1 cellular context compared by ENCODE assay signal in genomic region chr1:9428601-9429368, GRCh38.
TF ChIP-seq lines count a peak whose summit lies in the region.

No MANE protein-coding gene starts in this region.

TF ChIP-seq in HEK293, 187 proteins besides CTCF, POLR2A, EP300 and RAD21 (continued from another document and continues in another):
- peak; percentile 45 for TF ChIP-seq ZNF518A (tag by site-specific recombination; conservative IDR thresholded peaks at IDR 0.05; ENCODE audit: low read depth)
- TF ChIP-seq WT1 (tag by site-specific recombination; IDR thresholded peaks at IDR 0.05) = no peak
- no peak for TF ChIP-seq ZFP3 (tag by site-specific recombination; IDR thresholded peaks at IDR 0.05; ENCODE audit: low read depth)
- no peak for TF ChIP-seq ZNF449 (tag by site-specific recombination; IDR thresholded peaks at IDR 0.05)
- peak; percentile 19; the same call in 1 of the 2 replicates for TF ChIP-seq ZNF561 (tag by site-specific recombination; IDR thresholded peaks at IDR 0.05; ENCODE audit: borderline replicate concordance)
- TF ChIP-seq ZXDB (tag by site-specific recombination; IDR thresholded peaks at IDR 0.05) = peak; percentile 81
- TF ChIP-seq ZBTB49 (tag by site-specific recombination; IDR thresholded peaks at IDR 0.05; ENCODE audit: low read depth) = no peak
- no peak for TF ChIP-seq GFI1B (tag by site-specific recombination; IDR thresholded peaks at IDR 0.05)
- TF ChIP-seq ZNF473 (tag by site-specific recombination; IDR thresholded peaks at IDR 0.05) = no peak
- no peak for TF ChIP-seq PRDM2 (tag by site-specific recombination; IDR thresholded peaks at IDR 0.05; ENCODE audit: borderline replicate concordance)
- TF ChIP-seq ZSCAN4 (tag by site-specific recombination; IDR thresholded peaks at IDR 0.05) = no peak
- no peak for TF ChIP-seq HIC1 (tag by site-specific recombination; IDR thresholded peaks at IDR 0.05)
- no peak for TF ChIP-seq ZNF701 (tag by site-specific recombination; IDR thresholded peaks at IDR 0.05)
- peak; percentile 78 for TF ChIP-seq SP3 (tag by site-specific recombination; IDR thresholded peaks at IDR 0.05)
- TF ChIP-seq ZNF280D (tag by site-specific recombination; IDR thresholded peaks at IDR 0.05) = no peak
- TF ChIP-seq ZNF580 (tag by site-specific recombination; IDR thresholded peaks at IDR 0.05) = peak; percentile 85
- TF ChIP-seq ZNF624 (tag by site-specific recombination; IDR thresholded peaks at IDR 0.05) = no peak
- no peak for TF ChIP-seq ZNF596 (tag by site-specific recombination; IDR thresholded peaks at IDR 0.05)
- no peak for TF ChIP-seq ZNF677 (tag by site-specific recombination; IDR thresholded peaks at IDR 0.05)
- TF ChIP-seq ZNF433 (tag by site-specific recombination; IDR thresholded peaks at IDR 0.05; ENCODE audit: low read depth) = no peak
- TF ChIP-seq ZNF18 (tag by site-specific recombination; IDR thresholded peaks at IDR 0.05) = no peak
- TF ChIP-seq OSR2 (tag by site-specific recombination; IDR thresholded peaks at IDR 0.05) = no peak
- no peak for TF ChIP-seq ZNF426 (tag by site-specific recombination; IDR thresholded peaks at IDR 0.05)
- no peak for TF ChIP-seq ZNF23 (tag by site-specific recombination; IDR thresholded peaks at IDR 0.05; ENCODE audit: borderline replicate concordance)
- no peak for TF ChIP-seq GLI4 (tag by site-specific recombination; IDR thresholded peaks at IDR 0.05)
- peak; percentile 57; the same call in 1 of the 2 replicates for TF ChIP-seq KLF10 (tag by site-specific recombination; IDR thresholded peaks at IDR 0.05)
